In genomic region chr11:19579957-19580356, GRCh38 we compare ENCODE assay signal across 19 cellular contexts.
A peak's percentile ranks its signal among the peaks of the same experiment; 100 is the strongest.
DNase-seq lines count a peak whose midpoint lies in the region; ATAC-seq and TF ChIP-seq lines count a peak whose summit lies in the region.
"Had no signal": no experiment of that assay in that cellular context is flagged by ENCODE, and none has a peak within 500 bp of the region (broad histone marks: within the 10 kb centered on the region; RNA-seq: fewer than 3 reads in every experiment).

No MANE protein-coding gene starts in this region.

- peaks cover 0 to 46% of the 10 kb centered on the region in 2 donors for H3K4me1 ChIP-seq in right atrium auricular region
- peaks cover 25 to 54% (median 44%) of the 10 kb centered on the region in 9 donors for H3K4me1 ChIP-seq in heart right ventricle
- H3K4me1 ChIP-seq in rectal smooth muscle tissue (ENCODE audit: control insufficient read depth, insufficient read depth, low read length): peaks cover 39% of the 10 kb centered on the region
- peaks cover 4 to 60% (median 47%) of the 10 kb centered on the region in 4 donors for H3K4me1 ChIP-seq in tibial artery

- WGBS in heart right ventricle, 2 donors: 63 to 74% methylated on average over 5 of the region's 5 CpGs

- H3K4me1 Mint-ChIP-seq in activated CD8-positive, alpha-beta T cell treated with anti-CD3 and anti-CD28 coated beads, Interleukin-2, amount 10 ng/mL, durations not matched to agents 7 days and 5 days (ENCODE audit: low read depth): no peaks in the 10 kb centered on the region
- H3K4me1 Mint-ChIP-seq: CD4-positive, CD25-positive, alpha-beta regulatory T cell had no signal

- H3K9me3 Mint-ChIP-seq in activated CD8-positive, alpha-beta T cell treated with anti-CD3 and anti-CD28 coated beads, Interleukin-2, amount 10 ng/mL, durations not matched to agents 7 days and 5 days (ENCODE audit: insufficient read depth): no peaks in the 10 kb centered on the region

- H3K9me3 ChIP-seq in right atrium auricular region (no peaks in the 10 kb centered on the region), heart right ventricle (no peaks in the 10 kb centered on the region), tibial artery (no peaks in the 10 kb centered on the region)
- H3K9me3 ChIP-seq: BLaER1 had no signal

- CTCF ChIA-PET in activated CD8-positive, alpha-beta T cell treated with anti-CD3 and anti-CD28 coated beads, Interleukin-2, amount 10 ng/mL, durations not matched to agents 7 days and 5 days (lab: Charles Lee): no interaction called here

- TF ChIP-seq POLR2A in erythroblast (IDR thresholded peaks at IDR 0.05; ENCODE audit: low read length): no peak

- TF ChIP-seq CTCF in right atrium auricular region (IDR thresholded peaks at IDR 0.05): no peak
- no peak for TF ChIP-seq CTCF in heart right ventricle (IDR thresholded peaks at IDR 0.05)
- TF ChIP-seq CTCF in tibial artery (IDR thresholded peaks at IDR 0.05): no peak

- H3K4me3 ChIP-seq in right atrium auricular region: no peak overlapping the region
- H3K4me3 ChIP-seq in heart right ventricle: no peak overlapping the region
- H3K4me3 ChIP-seq in rectal smooth muscle tissue (ENCODE audit: low read length): no peak overlapping the region
- H3K4me3 ChIP-seq in tibial artery: no peak overlapping the region
- H3K4me3 ChIP-seq: BLaER1, GM23248 had no signal

- DNase-seq in right atrium auricular region (ENCODE audit: low spot score) (no peak), heart right ventricle (no peak), tibial artery (no peak), erythroblast (lab: John Stamatoyannopoulos, UW) (no peak), AG20443 (ENCODE audit: low spot score) (no peak)
- DNase-seq in activated CD8-positive, alpha-beta T cell treated with anti-CD3 and anti-CD28 coated beads, Interleukin-2, amount 10 ng/mL, durations not matched to agents 7 days and 5 days: no peak
- DNase-seq: CD4-positive, CD25-positive, alpha-beta regulatory T cell; GM23248; H7; KBM-7; MV-4-11; NCI-H1105; NCI-H146; NCI-H1930; NCI-H2107; NCI-H524; NCI-H774 had no signal

- no peaks in the 10 kb centered on the region for H3K27me3 Mint-ChIP-seq in activated CD8-positive, alpha-beta T cell treated with anti-CD3 and anti-CD28 coated beads, Interleukin-2, amount 10 ng/mL, durations not matched to agents 7 days and 5 days (ENCODE audit: low read depth)
- H3K27me3 Mint-ChIP-seq: CD4-positive, CD25-positive, alpha-beta regulatory T cell had no signal

- intact Hi-C loops in heart right ventricle (cut with DNase I): loop anchor here in 6 of 10 donors (5.0 to 10.0 kb wide), 8 partner anchors 47 to 137 kb away; partner anchors contain the start of gene NAV2 (in 2 of the 6)
- intact Hi-C loops in tibial artery (cut with DNase I; ENCODE audit: low total_unique reads): no loop called here

- H3K27ac ChIP-seq in right atrium auricular region (peak overlapping the region; percentile 75 to 82), heart right ventricle (peak overlapping the region in 5 of 10 donors; percentile 79 to 96 (median 88)), rectal smooth muscle tissue (ENCODE audit: low read depth, low read length) (peak overlapping the region; percentile 84), tibial artery (peak overlapping the region; percentile 84 to 88)
- H3K27ac ChIP-seq: GM23248 had no signal

- no peaks in the 10 kb centered on the region for H3K36me3 ChIP-seq in right atrium auricular region
- no peaks in the 10 kb centered on the region for H3K36me3 ChIP-seq in heart right ventricle
- no peaks in the 10 kb centered on the region for H3K36me3 ChIP-seq in rectal smooth muscle tissue (ENCODE audit: control insufficient read depth, insufficient read depth, low read length)
- no peaks in the 10 kb centered on the region for H3K36me3 ChIP-seq in tibial artery
- H3K36me3 ChIP-seq: BLaER1 had no signal

- H3K36me3 Mint-ChIP-seq in activated CD8-positive, alpha-beta T cell treated with anti-CD3 and anti-CD28 coated beads, Interleukin-2, amount 10 ng/mL, durations not matched to agents 7 days and 5 days (ENCODE audit: low read depth): no peaks in the 10 kb centered on the region
- H3K36me3 Mint-ChIP-seq: CD4-positive, CD25-positive, alpha-beta regulatory T cell had no signal

- H3K27ac Mint-ChIP-seq in activated CD8-positive, alpha-beta T cell treated with anti-CD3 and anti-CD28 coated beads, Interleukin-2, amount 10 ng/mL, durations not matched to agents 7 days and 5 days: no peak overlapping the region
- H3K27ac Mint-ChIP-seq: CD4-positive, CD25-positive, alpha-beta regulatory T cell had no signal

- H3K4me3 Mint-ChIP-seq in activated CD8-positive, alpha-beta T cell treated with anti-CD3 and anti-CD28 coated beads, Interleukin-2, amount 10 ng/mL, durations not matched to agents 7 days and 5 days: no peak overlapping the region
- H3K4me3 Mint-ChIP-seq: CD4-positive, CD25-positive, alpha-beta regulatory T cell had no signal

- POLR2A ChIA-PET in activated CD8-positive, alpha-beta T cell treated with anti-CD3 and anti-CD28 coated beads, Interleukin-2, amount 10 ng/mL, durations not matched to agents 7 days and 5 days (lab: Charles Lee): no interaction called here

- H3K9ac ChIP-seq in rectal smooth muscle tissue (ENCODE audit: low read length): no peak overlapping the region
- H3K9ac ChIP-seq: BLaER1, GM23248 had no signal

- no peaks in the 10 kb centered on the region for H3K27me3 ChIP-seq in right atrium auricular region
- H3K27me3 ChIP-seq in heart right ventricle: no peaks in the 10 kb centered on the region
- H3K27me3 ChIP-seq in rectal smooth muscle tissue (ENCODE audit: control insufficient read depth, insufficient read depth, low read length): no peaks in the 10 kb centered on the region
- H3K27me3 ChIP-seq in tibial artery: no peaks in the 10 kb centered on the region
- H3K27me3 ChIP-seq: BLaER1 had no signal

- no peak for ATAC-seq in heart right ventricle
- ATAC-seq in activated CD8-positive, alpha-beta T cell treated with anti-CD3 and anti-CD28 coated beads, Interleukin-2, amount 10 ng/mL, durations not matched to agents 7 days and 5 days: no peak
